14 cellular contexts compared by ENCODE assay signal in genomic region chr11:66886317-66886588, GRCh38.
"Had no signal": no experiment of that assay in that cellular context is flagged by ENCODE, and none has a peak within 500 bp of the region (broad histone marks: within the 10 kb centered on the region; RNA-seq: fewer than 3 reads in every experiment).

No MANE protein-coding gene starts in this region.

- H3K9me3 ChIP-seq: gastrocnemius medialis, heart right ventricle, lower lobe of right lung had no signal

- ATAC-seq: left colon had no signal

- H3K4me3 ChIP-seq: gastrocnemius medialis, heart right ventricle, lower lobe of right lung had no signal

- H3K36me3 Mint-ChIP-seq: activated naive CD8-positive, alpha-beta T cell treated with anti-CD3 and anti-CD28 coated beads, Interleukin-2, amount 10 ng/mL, durations not matched to agents 7 days and 5 days had no signal

- H3K4me3 Mint-ChIP-seq: activated CD4-positive, alpha-beta T cell treated with anti-CD3 and anti-CD28 coated beads, Interleukin-2, amount 10 ng/mL, durations not matched to agents 7 days and 5 days; activated naive CD8-positive, alpha-beta T cell treated with anti-CD3 and anti-CD28 coated beads, Interleukin-2, amount 10 ng/mL, durations not matched to agents 7 days and 5 days; T-helper 2 cell treated with Interferon-gamma antibody and Interleukin-4, amounts not matched to agents 5 μg/mL and 100 μg/mL, for 36 hours had no signal

- H3K27me3 ChIP-seq: gastrocnemius medialis, heart right ventricle had no signal

- H3K9me3 Mint-ChIP-seq: activated CD4-positive, alpha-beta T cell treated with anti-CD3 and anti-CD28 coated beads, Interleukin-2, amount 10 ng/mL, durations not matched to agents 7 days and 5 days; activated naive CD8-positive, alpha-beta T cell treated with anti-CD3 and anti-CD28 coated beads, Interleukin-2, amount 10 ng/mL, durations not matched to agents 7 days and 5 days; T-helper 2 cell treated with Interferon-gamma antibody and Interleukin-4, amounts not matched to agents 5 μg/mL and 100 μg/mL, for 36 hours had no signal

- H3K27ac Mint-ChIP-seq: activated CD4-positive, alpha-beta T cell treated with anti-CD3 and anti-CD28 coated beads, Interleukin-2, amount 10 ng/mL, durations not matched to agents 7 days and 5 days; activated naive CD8-positive, alpha-beta T cell treated with anti-CD3 and anti-CD28 coated beads, Interleukin-2, amount 10 ng/mL, durations not matched to agents 7 days and 5 days; T-helper 2 cell treated with Interferon-gamma antibody and Interleukin-4, amounts not matched to agents 5 μg/mL and 100 μg/mL, for 36 hours had no signal

- FAIRE-seq: bronchial epithelial cell had no signal

- H3K27me3 Mint-ChIP-seq: activated CD4-positive, alpha-beta T cell treated with anti-CD3 and anti-CD28 coated beads, Interleukin-2, amount 10 ng/mL, durations not matched to agents 7 days and 5 days; activated naive CD8-positive, alpha-beta T cell treated with anti-CD3 and anti-CD28 coated beads, Interleukin-2, amount 10 ng/mL, durations not matched to agents 7 days and 5 days had no signal

- DNase-seq: activated CD4-positive, alpha-beta T cell treated with anti-CD3 and anti-CD28 coated beads, Interleukin-2, amount 10 ng/mL, durations not matched to agents 7 days and 5 days; activated naive CD4-positive, alpha-beta T cell; activated naive CD8-positive, alpha-beta T cell treated with anti-CD3 and anti-CD28 coated beads, Interleukin-2, amount 10 ng/mL, durations not matched to agents 7 days and 5 days; dermis blood vessel endothelial cell; left colon; lower lobe of right lung; midbrain; stimulated activated CD4-positive, alpha-beta T cell treated with anti-CD3 and anti-CD28 coated beads, Interleukin-15, amount 100 ng/mL, for 24 hours; stimulated activated CD4-positive, alpha-beta T cell treated with anti-CD3 and anti-CD28 coated beads, Interleukin-4, amount 100 ng/mL, for 24 hours; stimulated activated naive CD4-positive, alpha-beta T cell treated with Interleukin-2 at 50 U/mL for 16 hours had no signal

- H3K27ac ChIP-seq: lower lobe of right lung had no signal

- H3K36me3 ChIP-seq: gastrocnemius medialis, heart right ventricle, lower lobe of right lung had no signal

- H3K4me1 Mint-ChIP-seq: activated CD4-positive, alpha-beta T cell treated with anti-CD3 and anti-CD28 coated beads, Interleukin-2, amount 10 ng/mL, durations not matched to agents 7 days and 5 days had no signal

- H3K4me1 ChIP-seq: lower lobe of right lung had no signal
